19 cellular contexts compared by ENCODE assay signal in the genomic region with DNA sequence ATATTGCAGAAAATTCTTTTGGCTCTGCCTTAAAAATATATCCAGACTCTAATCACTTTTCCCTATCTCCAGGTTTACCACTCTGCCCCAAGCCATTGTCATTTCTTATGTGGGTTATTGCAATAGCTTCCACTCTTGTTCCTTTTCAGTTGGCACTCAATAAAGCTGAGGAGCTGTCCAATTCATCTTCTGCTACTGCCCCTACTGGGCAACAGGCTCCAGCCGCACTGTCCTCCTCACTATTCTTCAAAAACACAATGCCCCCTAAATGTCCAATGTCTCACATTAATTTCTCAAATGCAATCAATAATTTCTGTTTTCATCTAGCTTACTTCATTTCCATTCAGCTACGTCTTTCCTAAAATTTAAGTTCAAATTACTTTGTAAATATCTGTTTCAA.
DNase-seq lines count a peak whose midpoint lies in the region; ATAC-seq and TF ChIP-seq lines count a peak whose summit lies in the region.
"Had no signal": no experiment of that assay in that cellular context is flagged by ENCODE, and none has a peak within 500 bp of the region (broad histone marks: within the 10 kb centered on the region; RNA-seq: fewer than 3 reads in every experiment).

No MANE protein-coding gene starts in this region.

- no peak overlapping the region for H3K4ac ChIP-seq in H9 (ENCODE audit: low read depth, low read length)

- H2BK5ac ChIP-seq in H9 (ENCODE audit: insufficient read length, low read length) = no peak overlapping the region

- H3K36me3 Mint-ChIP-seq in H9 (ENCODE audit: insufficient read depth in 1 of 3, low read depth in 3 of 3) = peaks cover 0 to 2% (median 0%) of the 10 kb centered on the region in 3 experiments; a peak in 2 of 7 replicates
- no peaks in the 10 kb centered on the region for H3K36me3 Mint-ChIP-seq in CD4-positive, alpha-beta T cell (ENCODE audit: low read depth)
- H3K36me3 Mint-ChIP-seq: mesothelial cell of epicardium had no signal

- no peaks in the 10 kb centered on the region for H4K20me1 ChIP-seq in H9 (ENCODE audit: control insufficient read depth, insufficient read depth, insufficient read length)

- no peak overlapping the region for H2BK20ac ChIP-seq in H9 (ENCODE audit: low read depth, low read length, poor library complexity, severe bottlenecking)

- CTCF ChIA-PET in AG04450 (lab: Charles Lee) = no interaction called here
- CTCF ChIA-PET in CD4-positive, alpha-beta T cell (lab: Charles Lee) = no interaction called here

- H3K4me3 Mint-ChIP-seq in H9 = no peak overlapping the region
- H3K4me3 Mint-ChIP-seq in CD4-positive, alpha-beta T cell = no peak overlapping the region
- H3K4me3 Mint-ChIP-seq: mesothelial cell of epicardium had no signal

- H3K56ac ChIP-seq in H9 (ENCODE audit: insufficient read length, low read depth, low read length) = no peak overlapping the region

- DNase-seq in AG04450 (ENCODE audit: low read depth, low spot score) (no peak), H9 (no peak), astrocyte of the spinal cord (ENCODE audit: low read depth, low spot score) (no peak), iPS-NIHi11 (ENCODE audit: low spot score) (peak; percentile 29)
- DNase-seq in CD4-positive, alpha-beta T cell = no peak
- DNase-seq in activated T-cell treated with anti-CD3 and anti-CD28 coated beads, Interleukin-2, amount 50 U/mL, for 1 hour = no peak
- DNase-seq: ACHN; activated CD8-positive, alpha-beta memory T cell treated with anti-CD3 and anti-CD28 coated beads for 24 hours; EL; GOT3; left lung; NCI-H187; NCI-H774 had no signal

- no peak overlapping the region for H3T11ph ChIP-seq in H9 (ENCODE audit: low read length)

- H3K23ac ChIP-seq in H9 (ENCODE audit: insufficient read length, low read depth, low read length) = no peak overlapping the region

- intact Hi-C loops in CD4-positive, alpha-beta T cell (cut with DNase I, micrococcal nuclease) = no loop called here

- H3K27ac ChIP-seq in AG04450 (ENCODE audit: low read depth, low read length) = no peak overlapping the region
- H3K27ac ChIP-seq in H9 (ENCODE audit: insufficient read length, low read depth, low read length) = no peak overlapping the region
- no peak overlapping the region for H3K27ac ChIP-seq in CD4-positive, alpha-beta T cell (ENCODE audit: low read depth, low read length)
- H3K27ac ChIP-seq: epithelial cell of prostate, left lung had no signal

- H3K9me3 ChIP-seq in AG04450 (ENCODE audit: control insufficient read depth, insufficient read depth, low read length) = no peaks in the 10 kb centered on the region
- H3K9me3 ChIP-seq in H9 (ENCODE audit: control insufficient read depth, low read depth, low read length) = no peaks in the 10 kb centered on the region
- H3K9me3 ChIP-seq in CD4-positive, alpha-beta T cell (ENCODE audit: control insufficient read depth, low read length) = peaks cover 3% of the 10 kb centered on the region
- H3K9me3 ChIP-seq: left lung had no signal

- in situ Hi-C loops in astrocyte of the spinal cord (cut with HindIII; ENCODE audit: low sequenced_read_pairs) = no loop called here

- no peak overlapping the region for H4K5ac ChIP-seq in H9 (ENCODE audit: insufficient read length, low read depth, low read length)

- H2BK120ac ChIP-seq in H9 (ENCODE audit: low read depth, low read length, poor library complexity, severe bottlenecking) = no peak overlapping the region

- no peak overlapping the region for H3K4me3 ChIP-seq in AG04450 (ENCODE audit: low read depth, low read length)
- no peak overlapping the region for H3K4me3 ChIP-seq in astrocyte of the spinal cord (ENCODE audit: low read depth, low read length)
- H3K4me3 ChIP-seq: left lung had no signal

- no peaks in the 10 kb centered on the region for H3K23me2 ChIP-seq in H9 (ENCODE audit: insufficient read length, low read depth, low read length, poor library complexity, severe bottlenecking)

- peaks cover 0 to 2% of the 10 kb centered on the region in 2 experiments; a peak in 1 of 4 replicates for H3K4me1 Mint-ChIP-seq in H9
- H3K4me1 Mint-ChIP-seq in CD4-positive, alpha-beta T cell (ENCODE audit: low read depth) = no peaks in the 10 kb centered on the region

- no peak overlapping the region for H2AK5ac ChIP-seq in H9 (ENCODE audit: insufficient read length, low read length)

- no peaks in the 10 kb centered on the region for H3K4me1 ChIP-seq in H9 (ENCODE audit: insufficient read depth, low read length)
- H3K4me1 ChIP-seq: left lung had no signal

- POLR2A ChIA-PET in AG04450 (lab: Yijun Ruan, JAX) = no interaction called here
- POLR2A ChIA-PET in CD4-positive, alpha-beta T cell (lab: Charles Lee) = no interaction called here

- H4K8ac ChIP-seq in H9 (replicated peaks; ENCODE audit: insufficient read length, low read depth, low read length) = no peak overlapping the region

- no peak overlapping the region for H4K91ac ChIP-seq in H9 (ENCODE audit: insufficient read length, low read depth, low read length)

- H3K9me3 Mint-ChIP-seq in H9 = peaks cover 3 to 4% of the 10 kb centered on the region in 2 experiments; a peak in 2 of 5 replicates
- peaks cover 17% of the 10 kb centered on the region for H3K9me3 Mint-ChIP-seq in CD4-positive, alpha-beta T cell

- no peaks in the 10 kb centered on the region for H3K27me3 ChIP-seq in AG04450 (ENCODE audit: control insufficient read depth, insufficient read depth, low read length)
- no peaks in the 10 kb centered on the region for H3K27me3 ChIP-seq in H9 (ENCODE audit: insufficient read depth, low read length)
- no peaks in the 10 kb centered on the region for H3K27me3 ChIP-seq in CD4-positive, alpha-beta T cell (ENCODE audit: control insufficient read depth, insufficient read depth, low read length)
- H3K27me3 ChIP-seq: left lung had no signal

- TF ChIP-seq CTCF in AG04450 (IDR thresholded peaks at IDR 0.05; ENCODE audit: low read depth, low read length) = peak; percentile 29
- peak; percentile 44 for TF ChIP-seq CTCF in H9 (conservative IDR thresholded peaks at IDR 0.05)
- peak; percentile 35 for TF ChIP-seq CTCF in astrocyte of the spinal cord (IDR thresholded peaks at IDR 0.05; ENCODE audit: low read depth, low read length)
- TF ChIP-seq CTCF in CD4-positive, alpha-beta T cell (IDR thresholded peaks at IDR 0.05) = no peak

- no peak overlapping the region for H3K4me2 ChIP-seq in H9 (ENCODE audit: insufficient read depth, insufficient read length, low read length)

- H3K79me1 ChIP-seq in H9 (ENCODE audit: insufficient read depth, low read depth, low read length, poor library complexity, severe bottlenecking) = no peaks in the 10 kb centered on the region

- no peak overlapping the region for H2BK12ac ChIP-seq in H9 (ENCODE audit: insufficient read length, low read depth, low read length)

- H3K79me2 ChIP-seq in H9 (ENCODE audit: insufficient read depth, low read length) = no peaks in the 10 kb centered on the region

- H3K14ac ChIP-seq in H9 (ENCODE audit: insufficient read depth, low read length) = no peak overlapping the region

- H3K27ac Mint-ChIP-seq in H9 = no peak overlapping the region
- no peak overlapping the region for H3K27ac Mint-ChIP-seq in CD4-positive, alpha-beta T cell
- H3K27ac Mint-ChIP-seq: activated naive CD4-positive, alpha-beta T cell treated with anti-CD3 and anti-CD28 coated beads, Interleukin-2, amount 50 U/mL, for 72 hours; mesothelial cell of epicardium had no signal

- no CpG with 5 or more reads among the region's 2 CpGs for WGBS in H9 (ENCODE audit: extremely low coverage, insufficient read length, low lambda C conversion rate)

- H3K9ac ChIP-seq in H9 (ENCODE audit: extremely low read depth, insufficient read length, low read length) = no peak overlapping the region

- no peak for ATAC-seq in CD4-positive, alpha-beta T cell (ENCODE audit: poor library complexity)
- ATAC-seq in HG03280 (IDR thresholded peaks at IDR 0.05; ENCODE audit: unreplicated experiment) (no peak), HG02870 (IDR thresholded peaks at IDR 0.05; ENCODE audit: unreplicated experiment) (no peak)
- ATAC-seq: activated CD4-positive, CD25-positive, alpha-beta regulatory T cell treated with anti-CD3 and anti-CD28 coated beads, Interleukin-2, amount 50 U/mL, for 24 hours; activated naive CD4-positive, alpha-beta T cell treated with anti-CD3 and anti-CD28 coated beads, Interleukin-2, amount 50 U/mL, for 72 hours; left lung had no signal

- no peak overlapping the region for H3K18ac ChIP-seq in H9 (ENCODE audit: insufficient read length, low read depth, low read length)

- no peak overlapping the region for H2BK15ac ChIP-seq in H9 (ENCODE audit: low read depth, low read length)

- H2AFZ ChIP-seq in H9 (ENCODE audit: low read length) = no peak overlapping the region

- no peaks in the 10 kb centered on the region for H3K27me3 Mint-ChIP-seq in H9 (ENCODE audit: low read depth)
- H3K27me3 Mint-ChIP-seq in CD4-positive, alpha-beta T cell = no peaks in the 10 kb centered on the region
